Comparison of ENCODE assay signal across 3 cellular contexts in the genomic region with DNA sequence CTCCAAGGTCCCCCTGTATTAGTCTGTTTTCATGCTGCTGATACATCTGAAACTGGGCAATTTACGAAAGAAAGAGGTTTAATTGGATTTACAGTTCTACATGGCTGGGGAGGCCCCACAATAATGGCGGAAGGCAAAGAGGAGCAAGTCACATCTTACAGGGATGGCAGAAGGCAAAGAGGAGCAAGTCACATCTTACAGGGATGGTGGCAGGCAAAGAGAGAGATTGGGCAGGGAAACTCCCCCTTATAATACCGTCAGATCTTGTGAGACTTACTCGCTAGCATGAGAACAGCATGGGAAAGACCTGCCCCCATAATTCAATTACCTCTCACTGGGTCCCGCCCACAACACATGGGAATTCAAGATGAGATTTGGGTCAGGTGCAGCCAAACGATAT.
TF ChIP-seq lines count a peak whose summit lies in the region.

No MANE protein-coding gene starts in this region.

TF ChIP-seq in HepG2, 621 proteins besides CTCF, POLR2A, EP300 and RAD21:
- TF ChIP-seq ZFP36L1 (CRISPR knock-in tag; IDR thresholded peaks at IDR 0.05) = no peak
- TF ChIP-seq SIN3B (IDR thresholded peaks at IDR 0.05; ENCODE audit: low read length) = no peak
- no peak for TF ChIP-seq RFXAP (CRISPR knock-in tag; IDR thresholded peaks at IDR 0.05; ENCODE audit: borderline replicate concordance)
- peak; percentile 100 for TF ChIP-seq ZNF431 (CRISPR knock-in tag; IDR thresholded peaks at IDR 0.05; ENCODE audit: borderline replicate concordance, low read depth)
- TF ChIP-seq MED13 (CRISPR knock-in tag; IDR thresholded peaks at IDR 0.05) = no peak
- no peak for TF ChIP-seq BHLHE40 (IDR thresholded peaks at IDR 0.05; ENCODE audit: low read length)

TF ChIP-seq in HEK293, 187 proteins besides CTCF, POLR2A, EP300 and RAD21:
- TF ChIP-seq SETDB1 (IDR thresholded peaks at IDR 0.05; ENCODE audit: insufficient read length, low read length) (peak; percentile 37), ZNF175 (tag by site-specific recombination; IDR thresholded peaks at IDR 0.05) (no peak)

TF ChIP-seq in K562, 482 proteins besides CTCF, POLR2A, EP300 and RAD21:
- peak; percentile 96 for TF ChIP-seq ZNF431 (CRISPR knock-in tag; IDR thresholded peaks at IDR 0.05)
- TF ChIP-seq SIN3A (IDR thresholded peaks at IDR 0.05; ENCODE audit: borderline replicate concordance in 2 of 2, control insufficient read depth in 1 of 2, low read depth in 2 of 2, low read length in 2 of 2) = no peak
- no peak for TF ChIP-seq MXI1 (IDR thresholded peaks at IDR 0.05; ENCODE audit: low read depth, low read length)
- TF ChIP-seq, protein P1, sequence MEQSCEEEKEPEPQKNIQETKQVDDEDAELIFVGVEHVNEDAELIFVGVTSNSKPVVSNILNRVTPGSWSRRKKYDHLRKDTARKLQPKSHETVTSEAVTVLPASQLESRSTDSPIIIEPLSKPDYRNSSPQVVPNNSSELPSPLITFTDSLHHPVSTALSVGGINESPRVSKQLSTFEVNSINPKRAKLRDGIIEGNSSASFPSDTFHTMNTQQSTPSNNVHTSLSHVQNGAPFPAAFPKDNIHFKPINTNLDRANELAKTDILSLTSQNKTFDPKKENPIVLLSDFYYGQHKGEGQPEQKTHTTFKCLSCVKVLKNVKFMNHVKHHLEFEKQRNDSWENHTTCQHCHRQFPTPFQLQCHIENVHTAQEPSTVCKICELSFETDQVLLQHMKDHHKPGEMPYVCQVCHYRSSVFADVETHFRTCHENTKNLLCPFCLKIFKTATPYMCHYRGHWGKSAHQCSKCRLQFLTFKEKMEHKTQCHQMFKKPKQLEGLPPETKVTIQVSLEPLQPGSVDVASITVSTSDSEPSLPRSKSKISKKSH (CRISPR knock-in tag; IDR thresholded peaks at IDR 0.05) = no peak
- no peak for TF ChIP-seq KLF6 (CRISPR knock-in tag; IDR thresholded peaks at IDR 0.05; ENCODE audit: borderline replicate concordance)
- no peak for TF ChIP-seq ELF4 (CRISPR knock-in tag; IDR thresholded peaks at IDR 0.05)
